Comparison of ENCODE assay signal across 7 cellular contexts in genomic region chr11:83063073-83063754, GRCh38. TPM values are rescaled to one million over a fixed set of nuclear protein-coding genes. Genes with fewer than 3 reads are reported as not detected.
A peak's percentile ranks its signal among the peaks of the same experiment; 100 is the strongest.
DNase-seq lines count a peak whose midpoint lies in the region; ATAC-seq and FAIRE-seq lines count a peak whose summit lies in the region.

No MANE protein-coding gene starts in this region.

- no peaks in the 10 kb centered on the region for H3K9me3 Mint-ChIP-seq in natural killer cell treated with Interleukin-12 subunit alpha and Interleukin-12 subunit beta and Interleukin-15 and Interleukin-18, amount 100 ng/mL, for 72 hours

- no peaks in the 10 kb centered on the region for H3K27me3 Mint-ChIP-seq in natural killer cell treated with Interleukin-12 subunit alpha and Interleukin-12 subunit beta and Interleukin-15 and Interleukin-18, amount 100 ng/mL, for 72 hours

- peak overlapping the region; percentile 76 to 77 for H3K27ac Mint-ChIP-seq in natural killer cell treated with Interleukin-12 subunit alpha and Interleukin-12 subunit beta and Interleukin-15 and Interleukin-18, amount 100 ng/mL, for 72 hours

- H2AFZ ChIP-seq in Karpas-422 (ENCODE audit: low read length) = no peak overlapping the region

- H3K4me1 ChIP-seq in Karpas-422 (ENCODE audit: low read length) = peaks cover 100% of the 10 kb centered on the region

- no peaks in the 10 kb centered on the region for H4K20me1 ChIP-seq in Karpas-422 (ENCODE audit: insufficient read depth, low read depth, low read length)

- peak overlapping the region; percentile 78 for H3K4me2 ChIP-seq in Karpas-422 (ENCODE audit: low read depth, low read length, poor library complexity, severe bottlenecking)

- H3K27ac ChIP-seq in Karpas-422 (ENCODE audit: low read length) = peak overlapping the region; percentile 98

- peaks cover 58% of the 10 kb centered on the region for H3K36me3 ChIP-seq in Karpas-422 (ENCODE audit: insufficient read depth, low read length)

- peaks cover 10 to 19% of the 10 kb centered on the region in 2 donors for H3K4me1 Mint-ChIP-seq in natural killer cell treated with Interleukin-12 subunit alpha and Interleukin-12 subunit beta and Interleukin-15 and Interleukin-18, amount 100 ng/mL, for 72 hours (ENCODE audit: low read depth in 2 of 2)

- peaks cover 83% of the 10 kb centered on the region for H3K79me2 ChIP-seq in Karpas-422 (ENCODE audit: low read length)

- no peaks in the 10 kb centered on the region for H3K9me2 ChIP-seq in Karpas-422 (replicated peaks; ENCODE audit: insufficient read depth, low read length)

- peak overlapping the region; percentile 58 for H3K4me3 ChIP-seq in Karpas-422 (ENCODE audit: low read length)

- peak overlapping the region; percentile 88 for H3K4me3 Mint-ChIP-seq in natural killer cell treated with Interleukin-12 subunit alpha and Interleukin-12 subunit beta and Interleukin-15 and Interleukin-18, amount 100 ng/mL, for 72 hours

- ATAC-seq in GM21723 (IDR thresholded peaks at IDR 0.05; ENCODE audit: unreplicated experiment) = peak; percentile 73
- ATAC-seq in natural killer cell treated with Interleukin-12 subunit alpha and Interleukin-12 subunit beta and Interleukin-15 and Interleukin-18, amount 100 ng/mL, for 72 hours = peak; percentile 52 to 73

- no peaks in the 10 kb centered on the region; the same call in 1 of the 2 replicates for H3K9me3 ChIP-seq in Karpas-422 (ENCODE audit: low read length)

- no peaks in the 10 kb centered on the region for H3K36me3 Mint-ChIP-seq in natural killer cell treated with Interleukin-12 subunit alpha and Interleukin-12 subunit beta and Interleukin-15 and Interleukin-18, amount 100 ng/mL, for 72 hours

- DNase-seq in GM18507 (ENCODE audit: extremely low spot score, insufficient read length, low read depth) (peak; percentile 33), Karpas-422 (peak; percentile 98), cerebellar cortex (ENCODE audit: low spot score) (peak; percentile 52), HUDEP-2 (lab: John Stamatoyannopoulos, UW; ENCODE audit: unreplicated experiment in 76 of 76) (no peak), mucosa of gallbladder (ENCODE audit: low spot score) (no peak)
- no peak for DNase-seq in natural killer cell treated with Interleukin-12 subunit alpha and Interleukin-12 subunit beta and Interleukin-15 and Interleukin-18, amount 100 ng/mL, for 72 hours (ENCODE audit: low spot score)

- no peaks in the 10 kb centered on the region for H3K27me3 ChIP-seq in Karpas-422 (ENCODE audit: low read length)

- peak; percentile 94 for FAIRE-seq in GM18507 (lab: Jason Lieb, UNC)

- H3K9ac ChIP-seq in Karpas-422 (ENCODE audit: low read length) = peak overlapping the region; percentile 67

RNA-seq across cellular contexts. Expression of gene RAB30, which starts 8.5 kb away (rescaled TPM):
- 66.5 and 66.7 TPM in 2 replicates for total RNA-seq in Karpas-422 (2014; rRNA removed; shearing (Covaris generic); ENCODE audit: low replicate concordance)
- 10 to 100 TPM in 1 of 2 donors, 1 to 10 TPM in 1; 5.7 to 10.5 TPM for total RNA-seq in natural killer cell treated with Interleukin-12 subunit alpha and Interleukin-12 subunit beta and Interleukin-15 and Interleukin-18, amount 100 ng/mL, for 72 hours
- total RNA-seq in mucosa of gallbladder = 13.6 TPM

Comparison
In these comparisons a context has a peak if more than half of its experiments do, and no peak if none do; other contexts are left out.
1. DNase-seq: peak in GM18507 (single experiment), Karpas-422 (single experiment) and cerebellar cortex (single experiment); none in natural killer cell treated with Interleukin-12 subunit alpha and Interleukin-12 subunit beta and Interleukin-15 and Interleukin-18, amount 100 ng/mL, for 72 hours (single experiment), HUDEP-2 (0 of 76) and mucosa of gallbladder (single experiment).